In the genomic region with DNA sequence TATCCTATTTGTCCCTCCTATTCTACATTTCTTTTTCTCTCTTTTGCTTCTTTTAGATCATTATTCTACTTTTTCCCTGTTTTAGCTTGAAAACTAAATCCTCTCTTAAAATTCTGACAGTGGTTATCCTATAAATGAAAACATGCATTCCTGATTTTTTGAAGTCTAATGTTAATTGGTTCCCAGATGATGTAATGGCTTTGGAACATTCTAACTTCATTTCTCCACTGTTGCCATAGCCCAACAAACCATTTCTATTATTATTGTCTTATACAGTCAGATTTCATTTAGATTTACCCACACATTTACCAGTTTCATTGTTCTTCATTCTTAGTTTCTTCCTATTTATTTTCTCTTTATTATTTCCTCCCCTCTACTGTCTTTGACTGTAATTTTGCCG, we compare ENCODE assay signal across 29 cellular contexts. TPM values are rescaled to one million over a fixed set of nuclear protein-coding genes. Genes with fewer than 3 reads are reported as not detected.
"Had no signal": no experiment of that assay in that cellular context is flagged by ENCODE, and none has a peak within 500 bp of the region (broad histone marks: within the 10 kb centered on the region; RNA-seq: fewer than 3 reads in every experiment).

No MANE protein-coding gene starts in this region.

- H3K4me3 ChIP-seq: gastroesophageal sphincter, heart left ventricle, hepatocyte, lung, mucosa of descending colon, prostate gland, right atrium auricular region, smooth muscle cell, suprapubic skin, transverse colon, upper lobe of right lung, uterus had no signal

- H3K4me1 ChIP-seq: foreskin keratinocyte, gastroesophageal sphincter, prostate gland, right atrium auricular region, suprapubic skin, transverse colon, upper lobe of right lung, uterus had no signal

- H3K36me3 ChIP-seq: uterus had no signal

- H3K27ac Mint-ChIP-seq: mesothelial cell of epicardium had no signal

- H3K27ac ChIP-seq: foreskin keratinocyte, gastroesophageal sphincter, heart left ventricle, hepatocyte, neutrophil, prostate gland, right atrium auricular region, suprapubic skin, transverse colon, upper lobe of right lung, uterus had no signal

- H3K9me3 Mint-ChIP-seq: naive B cell, neural crest cell had no signal

- H3K4me1 Mint-ChIP-seq: mesothelial cell of epicardium, naive B cell, neural crest cell had no signal

- H3K4me3 Mint-ChIP-seq: mesothelial cell of epicardium; naive B cell; natural killer cell treated with Interleukin-12 subunit alpha and Interleukin-12 subunit beta and Interleukin-15 and Interleukin-18, amount 100 ng/mL, for 72 hours; neural crest cell; stimulated activated naive CD8-positive, alpha-beta T cell treated with anti-CD3 and anti-CD28 coated beads, Interleukin-15, amount 100 ng/mL, for 72 hours had no signal

- H3K9me3 ChIP-seq: gastroesophageal sphincter, heart left ventricle, mucosa of descending colon, neutrophil, prostate gland, right atrium auricular region, suprapubic skin, transverse colon, upper lobe of right lung, uterus had no signal

- ATAC-seq: foreskin keratinocyte; gastroesophageal sphincter; heart left ventricle; left lobe of liver; mucosa of descending colon; natural killer cell treated with Interleukin-12 subunit alpha and Interleukin-12 subunit beta and Interleukin-15 and Interleukin-18, amount 100 ng/mL, for 72 hours; sciatic nerve; stimulated activated naive CD8-positive, alpha-beta T cell treated with anti-CD3 and anti-CD28 coated beads, Interleukin-15, amount 100 ng/mL, for 72 hours; upper lobe of right lung had no signal

- FAIRE-seq: kidney had no signal

- H3K27me3 Mint-ChIP-seq: naive B cell; natural killer cell treated with Interleukin-12 subunit alpha and Interleukin-12 subunit beta and Interleukin-15 and Interleukin-18, amount 100 ng/mL, for 72 hours; stimulated activated naive CD8-positive, alpha-beta T cell treated with anti-CD3 and anti-CD28 coated beads, Interleukin-15, amount 100 ng/mL, for 72 hours had no signal

- DNase-seq: cortex of kidney; foreskin keratinocyte; heart left ventricle; kidney; mesenchymal stem cell; mucosa of descending colon; naive B cell; stimulated activated CD4-positive, alpha-beta T cell treated with anti-CD3 and anti-CD28 coated beads, Interleukin-12 subunit alpha, Interleukin-12 subunit beta, amount 100 ng/mL, for 4 hours; stimulated activated CD4-positive, alpha-beta T cell treated with anti-CD3 and anti-CD28 coated beads, Interleukin-1b, Interleukin-23, amount 100 ng/mL, for 48 hours; stimulated activated CD4-positive, alpha-beta T cell treated with anti-CD3 and anti-CD28 coated beads, Interleukin-4, amount 100 ng/mL, for 1 hour; stimulated activated CD8-positive, alpha-beta memory T cell treated with anti-CD3 and anti-CD28 coated beads, Interleukin-4, amount 100 ng/mL, for 48 hours; stimulated activated naive CD4-positive, alpha-beta T cell; stimulated activated naive CD8-positive, alpha-beta T cell treated with anti-CD3 and anti-CD28 coated beads, Interleukin-15, amount 100 ng/mL, for 72 hours; transverse colon; upper lobe of right lung; uterus had no signal

- H3K27me3 ChIP-seq: foreskin keratinocyte, gastroesophageal sphincter, heart left ventricle, hepatocyte, neutrophil, right atrium auricular region, suprapubic skin, transverse colon, upper lobe of right lung, uterus had no signal

RNA-seq across cellular contexts. Expression of a gene that starts 36.5 kb away (rescaled TPM):
- total RNA-seq: mesothelial cell of epicardium; natural killer cell treated with Interleukin-12 subunit alpha and Interleukin-12 subunit beta and Interleukin-15 and Interleukin-18, amount 100 ng/mL, for 72 hours; neural crest cell; transverse colon had no signal
